12 cellular contexts compared by ENCODE assay signal in the genomic region with DNA sequence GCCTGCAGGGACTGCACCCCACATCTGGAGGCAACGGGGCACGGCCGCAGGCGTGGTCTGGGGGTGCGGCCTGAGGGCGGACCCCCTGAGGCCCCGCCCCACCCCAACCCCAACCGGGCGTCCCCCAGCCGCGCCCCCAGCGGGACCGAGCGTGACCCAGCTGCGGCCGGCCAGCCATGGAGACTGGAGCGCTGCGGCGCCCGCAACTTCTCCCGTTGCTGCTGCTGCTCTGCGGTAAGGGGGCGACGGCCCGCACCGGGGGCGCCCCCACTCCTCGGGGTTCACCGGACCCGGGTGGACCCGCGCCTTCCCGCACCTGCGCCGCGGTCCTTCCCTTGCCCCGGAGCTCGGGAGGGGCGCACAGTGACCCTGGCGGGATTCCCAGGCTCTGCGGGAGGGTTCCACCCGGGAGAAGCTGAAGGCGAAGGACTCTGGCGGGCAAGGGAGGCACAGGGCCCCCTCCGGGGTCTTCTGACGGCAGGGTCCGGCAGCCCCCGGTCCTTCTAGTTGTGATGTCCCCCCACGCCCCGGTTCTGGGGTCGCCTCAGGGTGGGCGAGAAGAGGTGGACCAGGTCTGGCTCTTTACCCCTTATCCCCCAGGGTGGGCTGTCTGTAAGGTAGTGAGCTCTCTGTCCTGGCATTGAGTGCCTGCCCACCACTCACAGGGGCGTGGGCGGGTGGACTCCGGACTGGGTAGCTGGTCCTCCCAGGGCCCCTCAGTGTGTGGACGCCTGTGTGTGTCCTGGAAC. TPM values are rescaled to one million over a fixed set of nuclear protein-coding genes. Genes with fewer than 3 reads are reported as not detected.
DNase-seq lines count a peak whose midpoint lies in the region; ATAC-seq, FAIRE-seq and TF ChIP-seq lines count a peak whose summit lies in the region.
"Had no signal": no experiment of that assay in that cellular context is flagged by ENCODE, and none has a peak within 500 bp of the region (broad histone marks: within the 10 kb centered on the region; RNA-seq: fewer than 3 reads in every experiment).

Gene RAMP3, plus strand, starts transcription at position 139 of the 749 bp plus-strand sequence. Its CDS starts 38 bp downstream, at position 177.

- no peak for ATAC-seq in natural killer cell treated with Interleukin-12 subunit alpha and Interleukin-12 subunit beta and Interleukin-15 and Interleukin-18, amount 100 ng/mL, for 72 hours
- ATAC-seq in natural killer cell (no peak), left ventricle myocardium superior (peak; percentile 63), omental fat pad (ENCODE audit: low FRiP score) (no peak), GM21367 (IDR thresholded peaks at IDR 0.05; ENCODE audit: unreplicated experiment) (no peak)
- ATAC-seq: Panc1 had no signal

- H3K4me3 Mint-ChIP-seq in natural killer cell treated with Interleukin-12 subunit alpha and Interleukin-12 subunit beta and Interleukin-15 and Interleukin-18, amount 100 ng/mL, for 72 hours: no peak within 1 kb of the TSS
- no peak within 1 kb of the TSS for H3K4me3 Mint-ChIP-seq in natural killer cell
- H3K4me3 Mint-ChIP-seq: activated naive CD4-positive, alpha-beta T cell treated with anti-CD3 and anti-CD28 coated beads, Interleukin-2, amount 50 U/mL, for 24 hours had no signal

- H3K4me1 ChIP-seq in vagina: peaks cover 9% of the 10 kb centered on the region

- TF ChIP-seq POLR2A in vagina (IDR thresholded peaks at IDR 0.05) (no peak), H54 (IDR thresholded peaks at IDR 0.05; ENCODE audit: low read depth, low read length) (no peak)

- peaks cover 9 to 14% of the 10 kb centered on the region in 2 donors for H3K4me1 Mint-ChIP-seq in natural killer cell treated with Interleukin-12 subunit alpha and Interleukin-12 subunit beta and Interleukin-15 and Interleukin-18, amount 100 ng/mL, for 72 hours (ENCODE audit: low read depth in 2 of 2)
- peaks cover 0 to 20% of the 10 kb centered on the region in 2 donors for H3K4me1 Mint-ChIP-seq in natural killer cell

- no peak for FAIRE-seq in H54 (lab: Jason Lieb, UNC)

- intact Hi-C loops in natural killer cell (cut with micrococcal nuclease): no loop called here
- intact Hi-C loops in left ventricle myocardium superior (cut with micrococcal nuclease): no loop called here
- intact Hi-C loops in vagina (cut with DNase I): loop anchor here (10.0 kb wide), 1 partner anchor 707 kb away; no protein-coding TSS in a partner anchor

- H3K27me3 Mint-ChIP-seq in natural killer cell treated with Interleukin-12 subunit alpha and Interleukin-12 subunit beta and Interleukin-15 and Interleukin-18, amount 100 ng/mL, for 72 hours: peaks cover 19 to 20% of the 10 kb centered on the region in 2 donors
- H3K27me3 Mint-ChIP-seq in natural killer cell (ENCODE audit: low read depth in 2 of 2): peaks cover 16 to 28% of the 10 kb centered on the region in 2 donors

- no peaks in the 10 kb centered on the region for H3K36me3 ChIP-seq in vagina

- TF ChIP-seq CTCF in natural killer cell (IDR thresholded peaks at IDR 0.05): no peak
- TF ChIP-seq CTCF in omental fat pad (IDR thresholded peaks at IDR 0.05): no peak
- no peak for TF ChIP-seq CTCF in vagina (IDR thresholded peaks at IDR 0.05)

- no peaks in the 10 kb centered on the region for H3K36me3 Mint-ChIP-seq in natural killer cell treated with Interleukin-12 subunit alpha and Interleukin-12 subunit beta and Interleukin-15 and Interleukin-18, amount 100 ng/mL, for 72 hours
- H3K36me3 Mint-ChIP-seq in natural killer cell: no peaks in the 10 kb centered on the region
- H3K36me3 Mint-ChIP-seq: activated naive CD4-positive, alpha-beta T cell treated with anti-CD3 and anti-CD28 coated beads, Interleukin-2, amount 50 U/mL, for 24 hours had no signal

- no peaks in the 10 kb centered on the region for H3K9me3 ChIP-seq in vagina

- H3K9me3 Mint-ChIP-seq in natural killer cell treated with Interleukin-12 subunit alpha and Interleukin-12 subunit beta and Interleukin-15 and Interleukin-18, amount 100 ng/mL, for 72 hours: no peaks in the 10 kb centered on the region
- H3K9me3 Mint-ChIP-seq in natural killer cell: no peaks in the 10 kb centered on the region
- H3K9me3 Mint-ChIP-seq: activated naive CD4-positive, alpha-beta T cell treated with anti-CD3 and anti-CD28 coated beads, Interleukin-2, amount 50 U/mL, for 24 hours had no signal

- H3K27ac ChIP-seq in vagina: peak within 1 kb of the TSS; percentile 57
- H3K27ac ChIP-seq: epithelial cell of prostate had no signal

- H3K27ac Mint-ChIP-seq in natural killer cell treated with Interleukin-12 subunit alpha and Interleukin-12 subunit beta and Interleukin-15 and Interleukin-18, amount 100 ng/mL, for 72 hours: peak within 1 kb of the TSS in 1 of 2 donors; percentile 29
- no peak within 1 kb of the TSS for H3K27ac Mint-ChIP-seq in natural killer cell
- H3K27ac Mint-ChIP-seq: activated naive CD4-positive, alpha-beta T cell treated with anti-CD3 and anti-CD28 coated beads, Interleukin-2, amount 50 U/mL, for 24 hours had no signal

- peak within 1 kb of the TSS; percentile 42 to 43 for H3K4me3 ChIP-seq in vagina

- peak; percentile 57 for DNase-seq in natural killer cell treated with Interleukin-12 subunit alpha and Interleukin-12 subunit beta and Interleukin-15 and Interleukin-18, amount 100 ng/mL, for 72 hours (ENCODE audit: low spot score)
- DNase-seq in natural killer cell: no peak
- DNase-seq in left ventricle myocardium superior: peak; percentile 61
- DNase-seq in omental fat pad (ENCODE audit: low spot score): no peak
- no peak for DNase-seq in vagina (ENCODE audit: extremely low spot score in 2 of 2)
- DNase-seq in H54 (ENCODE audit: insufficient read length, low spot score): no peak
- DNase-seq in HT-29 (ENCODE audit: low spot score): no peak
- DNase-seq: stimulated activated CD4-positive, alpha-beta T cell treated with anti-CD3 and anti-CD28 coated beads, Interleukin-4, amount 100 ng/mL, for 24 hours had no signal

- H3K27me3 ChIP-seq in vagina: peaks cover 9% of the 10 kb centered on the region

RNA-seq across cellular contexts. Expression of gene RAMP3, which starts in this region (rescaled TPM):
- total RNA-seq in natural killer cell treated with Interleukin-12 subunit alpha and Interleukin-12 subunit beta and Interleukin-15 and Interleukin-18, amount 100 ng/mL, for 72 hours: not detected
- total RNA-seq in natural killer cell: not detected
- total RNA-seq in left ventricle myocardium superior: 36.0 TPM
- 100 to 1,000 TPM in 2 of 4 donors, 10 to 100 TPM in 2; 24.6 to 310 (median 124) TPM for total RNA-seq in omental fat pad
- total RNA-seq in vagina: 50.1 TPM
- not detected in 2 replicates for total RNA-seq in HT-29 (2014; rRNA removed; shearing (Covaris generic))

Comparison
In these comparisons a context has a peak if more than half of its experiments do, and no peak if none do; other contexts are left out.
1. RNA of gene RAMP3 (total RNA-seq): 24.6 to 310 TPM in omental fat pad, 50.1 TPM in vagina (single experiment) and 36.0 TPM in left ventricle myocardium superior (single experiment); not detected in natural killer cell treated with Interleukin-12 subunit alpha and Interleukin-12 subunit beta and Interleukin-15 and Interleukin-18, amount 100 ng/mL, for 72 hours, not detected in natural killer cell and not detected in HT-29; every median in the first group is over 10 times any median in the second.
2. Peak in DNase-seq in natural killer cell treated with Interleukin-12 subunit alpha and Interleukin-12 subunit beta and Interleukin-15 and Interleukin-18, amount 100 ng/mL, for 72 hours; RNA of the gene not detected or under 1 TPM.